In the genomic region with DNA sequence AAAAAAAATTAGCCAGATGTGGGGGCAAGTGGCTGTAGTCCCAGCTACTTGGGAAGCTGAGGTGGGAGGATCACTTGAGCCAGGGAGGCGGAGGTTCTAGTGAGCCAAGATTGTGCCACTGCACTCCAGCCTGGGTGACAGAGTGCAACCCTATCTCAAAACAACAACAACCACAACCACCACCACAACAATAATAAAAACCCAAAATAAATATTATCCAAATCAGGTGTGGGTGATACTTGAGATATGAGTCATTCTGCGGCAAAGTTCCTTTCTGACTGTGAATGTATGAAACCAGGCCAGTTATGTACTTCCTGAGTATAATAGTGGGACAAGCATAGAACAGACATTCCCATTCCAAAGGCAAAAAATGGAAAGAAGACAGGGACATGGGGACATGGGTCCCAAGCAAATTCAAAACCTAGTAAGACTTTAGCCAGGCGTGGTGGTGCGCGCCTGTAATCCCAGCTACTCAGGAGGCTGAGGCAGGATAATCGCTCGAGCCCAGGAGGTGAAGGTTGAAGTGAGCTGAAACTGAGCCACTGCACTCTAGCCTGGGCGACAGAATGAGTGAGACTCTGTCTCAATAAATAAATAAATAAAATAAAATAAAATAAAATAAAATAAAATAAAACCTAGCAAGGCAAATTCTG, we compare ENCODE assay signal across 18 cellular contexts. TPM values are rescaled to one million over a fixed set of nuclear protein-coding genes. Genes with fewer than 3 reads are reported as not detected.
DNase-seq lines count a peak whose midpoint lies in the region; ATAC-seq and TF ChIP-seq lines count a peak whose summit lies in the region.
"Had no signal": no experiment of that assay in that cellular context is flagged by ENCODE, and none has a peak within 500 bp of the region (broad histone marks: within the 10 kb centered on the region; RNA-seq: fewer than 3 reads in every experiment).

No MANE protein-coding gene starts in this region.

- no peaks in the 10 kb centered on the region for H3K36me3 ChIP-seq in breast epithelium
- H3K36me3 ChIP-seq in Panc1 (ENCODE audit: control insufficient read depth, insufficient read depth, low read length): no peaks in the 10 kb centered on the region
- H3K36me3 ChIP-seq in OCI-LY7 (ENCODE audit: insufficient read depth, low read length): no peaks in the 10 kb centered on the region
- H3K36me3 ChIP-seq: tibial artery had no signal

- DNase-seq in MCF 10A (ENCODE audit: unreplicated experiment) (peak; percentile 45), breast epithelium (ENCODE audit: low spot score in 2 of 2) (no peak), Panc1 (ENCODE audit: low read depth, low spot score) (no peak), dermis blood vessel endothelial cell (peak; percentile 70), anterior cingulate cortex (lab: John Stamatoyannopoulos, UW) (no peak), OCI-M1 (lab: John Stamatoyannopoulos, UW) (no peak), OCI-LY7 (ENCODE audit: low spot score) (no peak), Ammon's horn (ENCODE audit: low spot score) (no peak)
- DNase-seq: ACHN; activated CD4-positive, alpha-beta memory T cell treated with anti-CD3 and anti-CD28 coated beads, Interleukin-2, amount 10 ng/mL, durations not matched to agents 7 days and 5 days; CD4-positive, alpha-beta memory T cell; NCI-H2029; NCI-H526; SW 1271; tibial artery had no signal

- no peaks in the 10 kb centered on the region for H3K9me2 ChIP-seq in OCI-LY7 (ENCODE audit: insufficient read depth, low read length)

- H3K4me3 ChIP-seq in breast epithelium (no peak overlapping the region), Panc1 (ENCODE audit: low read depth in 2 of 2, low read length in 2 of 2) (no peak overlapping the region), OCI-LY7 (ENCODE audit: low read depth, low read length, poor library complexity, severe bottlenecking) (no peak overlapping the region)
- H3K4me3 ChIP-seq: tibial artery had no signal

- H3K9me3 Mint-ChIP-seq in MCF 10A (ENCODE audit: unreplicated experiment): no peaks in the 10 kb centered on the region
- H3K9me3 Mint-ChIP-seq: activated CD4-positive, alpha-beta memory T cell treated with anti-CD3 and anti-CD28 coated beads, Interleukin-2, amount 10 ng/mL, durations not matched to agents 7 days and 5 days; CD4-positive, alpha-beta memory T cell; memory B cell; nephron had no signal

- H3K4me2 ChIP-seq in OCI-LY7 (ENCODE audit: low read length): no peak overlapping the region

- intact Hi-C loops in MCF 10A (cut with micrococcal nuclease) (no loop called here), breast epithelium (cut with DNase I; ENCODE audit: low total_unique reads) (no loop called here), Panc1 (cut with micrococcal nuclease; ENCODE audit: unreplicated experiment) (no loop called here), OCI-LY7 (cut with micrococcal nuclease; ENCODE audit: unreplicated experiment) (no loop called here)

- POLR2A ChIA-PET in MCF 10A (lab: Yijun Ruan, JAX): interaction anchor here (0.6 to 1.9 kb wide), 6 partner anchors 11 to 510 kb away, joined by 3 to 5 read pairs (median 3); no protein-coding TSS in a partner anchor
- POLR2A ChIA-PET in Panc1 (lab: Charles Lee): interaction anchor here (0.6 to 0.7 kb wide), 2 partner anchors 12 to 172 kb away, joined by 5 read pairs; no protein-coding TSS in a partner anchor
- POLR2A ChIA-PET in OCI-LY7 (lab: Charles Lee): no interaction called here

- H3K36me3 Mint-ChIP-seq in MCF 10A (ENCODE audit: insufficient read depth, unreplicated experiment): peaks cover 13% of the 10 kb centered on the region
- H3K36me3 Mint-ChIP-seq: CD4-positive, alpha-beta memory T cell; memory B cell had no signal

- no peak overlapping the region for H2AFZ ChIP-seq in OCI-LY7 (ENCODE audit: low read length)

- BruUV-seq in MCF 10A (replicated peaks; lab: Mats Ljungman, UMichigan) (no TSS peak), Panc1 (replicated peaks; lab: Mats Ljungman, UMichigan) (no TSS peak), OCI-LY7 (replicated peaks; lab: Mats Ljungman, UMichigan) (no TSS peak)

- H3K9me3 ChIP-seq in breast epithelium: no peaks in the 10 kb centered on the region
- H3K9me3 ChIP-seq in Panc1 (ENCODE audit: control insufficient read depth, insufficient read depth, low read depth, low read length): no peaks in the 10 kb centered on the region
- no peaks in the 10 kb centered on the region for H3K9me3 ChIP-seq in OCI-LY7 (ENCODE audit: low read length)
- H3K9me3 ChIP-seq: tibial artery had no signal

- H3K79me2 ChIP-seq in OCI-LY7 (ENCODE audit: insufficient read depth, low read depth, low read length): no peaks in the 10 kb centered on the region

- 0 out of 2 replicates have a peak, but pooled peaks have one; percentile 42 for ATAC-seq in Panc1

- no peak for TF ChIP-seq POLR2A in breast epithelium (IDR thresholded peaks at IDR 0.05)

- in situ Hi-C loops in Panc1 (cut with HindIII; ENCODE audit: low pct_unique_long_range_greater_than_20kb, low sequenced_read_pairs): no loop called here

- H3K27me3 ChIP-seq in breast epithelium: no peaks in the 10 kb centered on the region
- no peaks in the 10 kb centered on the region for H3K27me3 ChIP-seq in Panc1 (ENCODE audit: control insufficient read depth, insufficient read depth, low read length)
- H3K27me3 ChIP-seq: tibial artery had no signal

- H3K27ac ChIP-seq in breast epithelium (no peak overlapping the region), Panc1 (ENCODE audit: low read length) (no peak overlapping the region), OCI-LY7 (ENCODE audit: low read depth, low read length, poor library complexity, severe bottlenecking) (no peak overlapping the region)
- H3K27ac ChIP-seq: tibial artery had no signal

- no peak overlapping the region for H3K4me3 Mint-ChIP-seq in MCF 10A (ENCODE audit: unreplicated experiment)
- H3K4me3 Mint-ChIP-seq: activated CD4-positive, alpha-beta memory T cell treated with anti-CD3 and anti-CD28 coated beads, Interleukin-2, amount 10 ng/mL, durations not matched to agents 7 days and 5 days; CD4-positive, alpha-beta memory T cell; memory B cell; nephron had no signal

- H3K27me3 Mint-ChIP-seq in MCF 10A (ENCODE audit: insufficient read depth, unreplicated experiment): no peaks in the 10 kb centered on the region
- H3K27me3 Mint-ChIP-seq: activated CD4-positive, alpha-beta memory T cell treated with anti-CD3 and anti-CD28 coated beads, Interleukin-2, amount 10 ng/mL, durations not matched to agents 7 days and 5 days; CD4-positive, alpha-beta memory T cell; memory B cell; progenitor cell of endocrine pancreas had no signal

- H4K20me1 ChIP-seq in OCI-LY7 (ENCODE audit: insufficient read depth, low read length): no peaks in the 10 kb centered on the region

- H3K27ac Mint-ChIP-seq in MCF 10A (ENCODE audit: low read depth, unreplicated experiment): no peak overlapping the region
- H3K27ac Mint-ChIP-seq: activated CD4-positive, alpha-beta memory T cell treated with anti-CD3 and anti-CD28 coated beads, Interleukin-2, amount 10 ng/mL, durations not matched to agents 7 days and 5 days; memory B cell; nephron; progenitor cell of endocrine pancreas had no signal

- H3K4me1 Mint-ChIP-seq in MCF 10A (ENCODE audit: insufficient read depth, unreplicated experiment): peaks cover 13% of the 10 kb centered on the region
- H3K4me1 Mint-ChIP-seq: CD4-positive, alpha-beta memory T cell; nephron had no signal

- TF ChIP-seq CTCF in MCF 10A (IDR thresholded peaks at IDR 0.05; ENCODE audit: unreplicated experiment): no peak
- TF ChIP-seq CTCF in breast epithelium (IDR thresholded peaks at IDR 0.05): no peak
- no peak for TF ChIP-seq CTCF in Panc1 (IDR thresholded peaks at IDR 0.05)
- TF ChIP-seq CTCF in OCI-LY7 (conservative IDR thresholded peaks at IDR 0.05; ENCODE audit: low read length): no peak

- CTCF ChIA-PET in MCF 10A (lab: Yijun Ruan, JAX): interaction anchor here (0.6 to 1.2 kb wide), 4 partner anchors 8 to 166 kb away, joined by 3 to 5 read pairs (median 4); no protein-coding TSS in a partner anchor
- CTCF ChIA-PET in Panc1 (lab: Charles Lee): interaction anchor here (0.5 kb wide), 1 partner anchor 80 kb away, joined by 5 read pairs; no protein-coding TSS in a partner anchor
- CTCF ChIA-PET in OCI-LY7 (lab: Charles Lee; ENCODE audit: unreplicated experiment): interaction anchor here (1.1 kb wide), 1 partner anchor 613 kb away, joined by 4 read pairs; no protein-coding TSS in a partner anchor

- H3K4me1 ChIP-seq in breast epithelium: no peaks in the 10 kb centered on the region
- H3K4me1 ChIP-seq in Panc1 (ENCODE audit: control insufficient read depth, insufficient read depth, low read length): no peaks in the 10 kb centered on the region
- no peaks in the 10 kb centered on the region for H3K4me1 ChIP-seq in OCI-LY7 (ENCODE audit: insufficient read depth, low read length, poor library complexity, severe bottlenecking)
- H3K4me1 ChIP-seq: tibial artery had no signal

RNA-seq across cellular contexts. Expression of a gene that starts 9.7 kb away (rescaled TPM):
- total RNA-seq in MCF 10A (2022): 55.1 and 86.8 TPM in 2 replicates
- 10 to 100 TPM; 47.4 to 63.4 (median 52.8) TPM for total RNA-seq in breast epithelium
- total RNA-seq in Panc1 (2021; ENCODE audit: unreplicated experiment): 40.4 TPM
- 17.8 TPM for polyA plus RNA-seq in Panc1 (2012; ENCODE audit: insufficient read length)
- total RNA-seq in dermis blood vessel endothelial cell: 47.1 and 51.5 TPM in 2 replicates
- 26.9 and 37.0 TPM in 2 replicates for total RNA-seq in OCI-LY7 (2014; rRNA removed; shearing (Covaris generic))
- total RNA-seq in OCI-LY7 (2022): 77.8 and 86.9 TPM in 2 replicates

RNA-seq across cellular contexts. Expression of a gene that starts 31.8 kb away (rescaled TPM):
- 26.0 and 27.9 TPM in 2 replicates for total RNA-seq in MCF 10A (2022)
- total RNA-seq in breast epithelium: 10 to 100 TPM; 13.3 to 30.6 (median 19.0) TPM
- 15.8 TPM for total RNA-seq in Panc1 (2021; ENCODE audit: unreplicated experiment)
- polyA plus RNA-seq in Panc1 (2012; ENCODE audit: insufficient read length): 16.4 TPM
- 14.6 and 18.0 TPM in 2 replicates for total RNA-seq in dermis blood vessel endothelial cell
- 30.8 and 31.8 TPM in 2 replicates for total RNA-seq in OCI-LY7 (2014; rRNA removed; shearing (Covaris generic))
- 20.7 and 30.3 TPM in 2 replicates for total RNA-seq in OCI-LY7 (2022)

Comparison
In these comparisons a context has a peak if more than half of its experiments do, and no peak if none do; other contexts are left out.
1. DNase-seq: peak in MCF 10A (single experiment) and dermis blood vessel endothelial cell (single experiment); none in breast epithelium (0 of 2), Panc1 (single experiment), anterior cingulate cortex (0 of 58), OCI-M1 (single experiment), OCI-LY7 (single experiment) and Ammon's horn (single experiment).